Comparison of ENCODE assay signal across 19 cellular contexts in genomic region chr16:7597677-7598076, GRCh38.
"Had no signal": no experiment of that assay in that cellular context is flagged by ENCODE, and none has a peak within 500 bp of the region (broad histone marks: within the 10 kb centered on the region; RNA-seq: fewer than 3 reads in every experiment).

No MANE protein-coding gene starts in this region.

- FAIRE-seq: kidney, pancreas had no signal

- H3K4me3 ChIP-seq: coronary artery, esophagus muscularis mucosa, hepatocyte, lower lobe of right lung, pancreas had no signal

- H3K27me3 Mint-ChIP-seq: activated CD4-positive, alpha-beta memory T cell treated with anti-CD3 and anti-CD28 coated beads, Interleukin-2, amount 10 ng/mL, durations not matched to agents 7 days and 5 days; activated CD4-positive, alpha-beta T cell treated with anti-CD3 and anti-CD28 coated beads for 36 hours; central memory CD8-positive, alpha-beta T cell; naive B cell; stimulated activated memory B cell treated with anti-CD40 and anti-IgM and Interleukin-4, amounts not matched to agents 10 μg/mL and 1 μg/mL and 100 μg/mL, for 72 hours had no signal

- H3K27ac ChIP-seq: coronary artery, esophagus muscularis mucosa, hepatocyte, lower lobe of right lung, pancreas, WERI-Rb-1 had no signal

- DNase-seq: activated CD4-positive, alpha-beta memory T cell treated with anti-CD3 and anti-CD28 coated beads, Interleukin-2, amount 10 ng/mL, durations not matched to agents 7 days and 5 days; activated CD4-positive, alpha-beta T cell treated with anti-CD3 and anti-CD28 coated beads for 36 hours; activated effector memory CD4-positive, alpha-beta T cell treated with Interleukin-2 at 50 U/mL for 16 hours; activated naive CD4-positive, alpha-beta T cell treated with anti-CD3 and anti-CD28 coated beads, Interleukin-2, amount 50 U/mL, for 16 hours; activated T-cell treated with anti-CD3 and anti-CD28 coated beads, Interleukin-2, amount 50 U/mL, for 4 hours; kidney; lower lobe of right lung; naive B cell; pancreas; stimulated activated CD4-positive, alpha-beta T cell treated with anti-CD3 and anti-CD28 coated beads, Interleukin-2, amount 100 ng/mL, for 48 hours; T-helper 1 cell; WERI-Rb-1 had no signal

- H3K36me3 Mint-ChIP-seq: brain; mesothelial cell of epicardium; naive B cell; stimulated activated memory B cell treated with anti-CD40 and anti-IgM and Interleukin-4, amounts not matched to agents 10 μg/mL and 1 μg/mL and 100 μg/mL, for 72 hours had no signal

- ATAC-seq: activated CD4-positive, alpha-beta T cell treated with anti-CD3 and anti-CD28 coated beads for 36 hours; activated T-cell treated with anti-CD3 and anti-CD28 coated beads, Interleukin-2, amount 50 U/mL, for 4 hours; lower lobe of right lung; pancreas; stimulated activated memory B cell treated with anti-CD40 and anti-IgM and Interleukin-4, amounts not matched to agents 10 μg/mL and 1 μg/mL and 100 μg/mL, for 72 hours had no signal

- H3K36me3 ChIP-seq: esophagus muscularis mucosa, lower lobe of right lung, pancreas, WERI-Rb-1 had no signal

- H3K4me1 Mint-ChIP-seq: activated CD4-positive, alpha-beta memory T cell treated with anti-CD3 and anti-CD28 coated beads, Interleukin-2, amount 10 ng/mL, durations not matched to agents 7 days and 5 days; activated CD4-positive, alpha-beta T cell treated with anti-CD3 and anti-CD28 coated beads for 36 hours; central memory CD8-positive, alpha-beta T cell; mesothelial cell of epicardium; naive B cell; stimulated activated memory B cell treated with anti-CD40 and anti-IgM and Interleukin-4, amounts not matched to agents 10 μg/mL and 1 μg/mL and 100 μg/mL, for 72 hours had no signal

- H3K9me3 ChIP-seq: esophagus muscularis mucosa, lower lobe of right lung, pancreas had no signal

- H3K4me3 Mint-ChIP-seq: activated CD4-positive, alpha-beta memory T cell treated with anti-CD3 and anti-CD28 coated beads, Interleukin-2, amount 10 ng/mL, durations not matched to agents 7 days and 5 days; activated CD4-positive, alpha-beta T cell treated with anti-CD3 and anti-CD28 coated beads for 36 hours; activated T-cell treated with anti-CD3 and anti-CD28 coated beads, Interleukin-2, amount 50 U/mL, for 4 hours; brain; central memory CD8-positive, alpha-beta T cell; mesothelial cell of epicardium; naive B cell; stimulated activated memory B cell treated with anti-CD40 and anti-IgM and Interleukin-4, amounts not matched to agents 10 μg/mL and 1 μg/mL and 100 μg/mL, for 72 hours had no signal

- H3K4me1 ChIP-seq: lower lobe of right lung, pancreas had no signal

- H3K27ac Mint-ChIP-seq: activated CD4-positive, alpha-beta memory T cell treated with anti-CD3 and anti-CD28 coated beads, Interleukin-2, amount 10 ng/mL, durations not matched to agents 7 days and 5 days; activated CD4-positive, alpha-beta T cell treated with anti-CD3 and anti-CD28 coated beads for 36 hours; brain; mesothelial cell of epicardium; naive B cell; stimulated activated memory B cell treated with anti-CD40 and anti-IgM and Interleukin-4, amounts not matched to agents 10 μg/mL and 1 μg/mL and 100 μg/mL, for 72 hours had no signal

- H3K9me3 Mint-ChIP-seq: mesothelial cell of epicardium; stimulated activated memory B cell treated with anti-CD40 and anti-IgM and Interleukin-4, amounts not matched to agents 10 μg/mL and 1 μg/mL and 100 μg/mL, for 72 hours had no signal

- H3K27me3 ChIP-seq: esophagus muscularis mucosa, hepatocyte had no signal
